1 cellular context compared by ENCODE assay signal in the genomic region with DNA sequence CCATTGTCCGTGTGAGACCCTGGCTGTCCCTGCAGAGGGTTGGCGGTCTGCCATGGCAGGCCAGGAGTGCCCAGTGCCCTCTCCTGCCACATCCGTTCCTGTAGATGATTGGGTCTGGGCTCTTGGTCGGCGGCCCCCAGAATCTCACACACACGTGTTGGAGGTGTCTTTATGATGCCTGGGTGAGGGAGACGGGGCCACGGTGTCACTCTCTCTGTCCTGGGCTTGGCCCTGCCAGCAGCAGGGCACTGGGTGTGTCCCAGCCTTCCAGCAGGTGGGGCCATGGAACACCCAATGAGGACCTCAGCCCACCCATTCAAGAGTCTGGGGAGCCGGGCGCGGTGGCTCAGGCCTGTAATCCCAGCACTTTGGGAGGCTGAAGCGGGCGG.
TF ChIP-seq lines count a peak whose summit lies in the region.

No MANE protein-coding gene starts in this region.

TF ChIP-seq in H1, 55 proteins besides CTCF, POLR2A, EP300 and RAD21:
- no peak for TF ChIP-seq BRCA1 (IDR thresholded peaks at IDR 0.05; ENCODE audit: low read depth, low read length)
- TF ChIP-seq CEBPB (IDR thresholded peaks at IDR 0.05; ENCODE audit: low read depth, low read length): no peak
- TF ChIP-seq POLR2AphosphoS5 (IDR thresholded peaks at IDR 0.05; ENCODE audit: low read depth, low read length): no peak
- TF ChIP-seq CBX8 (IDR thresholded peaks at IDR 0.05; ENCODE audit: borderline replicate concordance, low read depth, low read length): no peak
- TF ChIP-seq POU5F1 (IDR thresholded peaks at IDR 0.05; ENCODE audit: low read depth, low read length): no peak
- no peak for TF ChIP-seq SIRT6 (IDR thresholded peaks at IDR 0.05; ENCODE audit: low read length)
- no peak for TF ChIP-seq BACH1 (IDR thresholded peaks at IDR 0.05; ENCODE audit: low read length)
- TF ChIP-seq CHD1 (IDR thresholded peaks at IDR 0.05; ENCODE audit: low read depth, low read length): no peak
- TF ChIP-seq TAF1 (IDR thresholded peaks at IDR 0.05; ENCODE audit: low read depth, low read length): no peak
